Comparison of ENCODE assay signal across 1 cellular context in genomic region chr15:92631721-92632120, GRCh38.
TF ChIP-seq lines count a peak whose summit lies in the region.

No MANE protein-coding gene starts in this region.

TF ChIP-seq in HepG2, 621 proteins besides CTCF, POLR2A, EP300 and RAD21 (continued from another document):
- TF ChIP-seq ZFP91 (CRISPR knock-in tag; IDR thresholded peaks at IDR 0.05; ENCODE audit: borderline replicate concordance) (no peak), ZNF878 (CRISPR knock-in tag; IDR thresholded peaks at IDR 0.05) (no peak), NR2F2 (IDR thresholded peaks at IDR 0.05; ENCODE audit: borderline replicate concordance, low read depth) (no peak), TBL1XR1 (IDR thresholded peaks at IDR 0.05; ENCODE audit: borderline replicate concordance, low read length, partially characterized antibody) (no peak), ZFP41 (CRISPR knock-in tag; IDR thresholded peaks at IDR 0.05; ENCODE audit: borderline replicate concordance) (no peak), ZNF275 (CRISPR knock-in tag; IDR thresholded peaks at IDR 0.05; ENCODE audit: borderline replicate concordance) (no peak), SKI (IDR thresholded peaks at IDR 0.05; ENCODE audit: partially characterized antibody) (no peak), ZNF572 (CRISPR knock-in tag; IDR thresholded peaks at IDR 0.05) (no peak), NFIC (IDR thresholded peaks at IDR 0.05; ENCODE audit: low read length) (no peak)
- TF ChIP-seq, protein P1, sequence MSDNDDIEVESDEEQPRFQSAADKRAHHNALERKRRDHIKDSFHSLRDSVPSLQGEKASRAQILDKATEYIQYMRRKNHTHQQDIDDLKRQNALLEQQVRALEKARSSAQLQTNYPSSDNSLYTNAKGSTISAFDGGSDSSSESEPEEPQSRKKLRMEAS (IDR thresholded peaks at IDR 0.05): no peak
- TF ChIP-seq, protein P2, sequence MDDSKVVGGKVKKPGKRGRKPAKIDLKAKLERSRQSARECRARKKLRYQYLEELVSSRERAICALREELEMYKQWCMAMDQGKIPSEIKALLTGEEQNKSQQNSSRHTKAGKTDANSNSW (CRISPR knock-in tag; IDR thresholded peaks at IDR 0.05; ENCODE audit: borderline replicate concordance): no peak
- TF ChIP-seq, protein P3, sequence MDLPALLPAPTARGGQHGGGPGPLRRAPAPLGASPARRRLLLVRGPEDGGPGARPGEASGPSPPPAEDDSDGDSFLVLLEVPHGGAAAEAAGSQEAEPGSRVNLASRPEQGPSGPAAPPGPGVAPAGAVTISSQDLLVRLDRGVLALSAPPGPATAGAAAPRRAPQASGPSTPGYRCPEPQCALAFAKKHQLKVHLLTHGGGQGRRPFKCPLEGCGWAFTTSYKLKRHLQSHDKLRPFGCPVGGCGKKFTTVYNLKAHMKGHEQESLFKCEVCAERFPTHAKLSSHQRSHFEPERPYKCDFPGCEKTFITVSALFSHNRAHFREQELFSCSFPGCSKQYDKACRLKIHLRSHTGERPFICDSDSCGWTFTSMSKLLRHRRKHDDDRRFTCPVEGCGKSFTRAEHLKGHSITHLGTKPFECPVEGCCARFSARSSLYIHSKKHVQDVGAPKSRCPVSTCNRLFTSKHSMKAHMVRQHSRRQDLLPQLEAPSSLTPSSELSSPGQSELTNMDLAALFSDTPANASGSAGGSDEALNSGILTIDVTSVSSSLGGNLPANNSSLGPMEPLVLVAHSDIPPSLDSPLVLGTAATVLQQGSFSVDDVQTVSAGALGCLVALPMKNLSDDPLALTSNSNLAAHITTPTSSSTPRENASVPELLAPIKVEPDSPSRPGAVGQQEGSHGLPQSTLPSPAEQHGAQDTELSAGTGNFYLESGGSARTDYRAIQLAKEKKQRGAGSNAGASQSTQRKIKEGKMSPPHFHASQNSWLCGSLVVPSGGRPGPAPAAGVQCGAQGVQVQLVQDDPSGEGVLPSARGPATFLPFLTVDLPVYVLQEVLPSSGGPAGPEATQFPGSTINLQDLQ (CRISPR knock-in tag; IDR thresholded peaks at IDR 0.05): no peak
